In genomic region chr7:36949711-36950600, GRCh38 we compare ENCODE assay signal across 9 cellular contexts.
DNase-seq lines count a peak whose midpoint lies in the region; ATAC-seq lines count a peak whose summit lies in the region.
"Had no signal": no experiment of that assay in that cellular context is flagged by ENCODE, and none has a peak within 500 bp of the region (broad histone marks: within the 10 kb centered on the region; RNA-seq: fewer than 3 reads in every experiment).

No MANE protein-coding gene starts in this region.

- peaks cover 4% of the 10 kb centered on the region for H3K4me1 Mint-ChIP-seq in activated T-cell treated with anti-CD3 and anti-CD28 coated beads, Interleukin-2, amount 50 U/mL, for 24 hours (ENCODE audit: low read depth)
- peaks cover 19% of the 10 kb centered on the region for H3K4me1 Mint-ChIP-seq in activated T-cell treated with anti-CD3 and anti-CD28 coated beads, Interleukin-2, amount 50 U/mL, for 72 hours (ENCODE audit: low read depth)
- H3K4me1 Mint-ChIP-seq in activated naive CD8-positive, alpha-beta T cell treated with anti-CD3 and anti-CD28 coated beads, Interleukin-2, amount 50 U/mL, for 24 hours = peaks cover 3% of the 10 kb centered on the region
- peaks cover 2% of the 10 kb centered on the region for H3K4me1 Mint-ChIP-seq in T-helper 17 cell

- ATAC-seq in activated T-cell treated with anti-CD3 and anti-CD28 coated beads, Interleukin-2, amount 50 U/mL, for 72 hours (replicated peaks in 1 of 2) = no peak
- ATAC-seq in activated naive CD8-positive, alpha-beta T cell treated with anti-CD3 and anti-CD28 coated beads, Interleukin-2, amount 50 U/mL, for 24 hours = no peak
- no peak for ATAC-seq in T-helper 17 cell

- peaks cover 50% of the 10 kb centered on the region for H3K9me3 Mint-ChIP-seq in activated T-cell treated with anti-CD3 and anti-CD28 coated beads, Interleukin-2, amount 50 U/mL, for 24 hours
- peaks cover 23 to 39% of the 10 kb centered on the region in 2 donors for H3K9me3 Mint-ChIP-seq in activated T-cell treated with anti-CD3 and anti-CD28 coated beads, Interleukin-2, amount 50 U/mL, for 72 hours
- peaks cover 43% of the 10 kb centered on the region for H3K9me3 Mint-ChIP-seq in activated naive CD8-positive, alpha-beta T cell treated with anti-CD3 and anti-CD28 coated beads, Interleukin-2, amount 50 U/mL, for 24 hours

- H3K9me3 ChIP-seq in T-helper 17 cell (ENCODE audit: control insufficient read depth, low read length, poor library complexity, severe bottlenecking) = no peaks in the 10 kb centered on the region

- H3K4me3 Mint-ChIP-seq in activated T-cell treated with anti-CD3 and anti-CD28 coated beads, Interleukin-2, amount 50 U/mL, for 24 hours = no peak overlapping the region
- H3K4me3 Mint-ChIP-seq in activated T-cell treated with anti-CD3 and anti-CD28 coated beads, Interleukin-2, amount 50 U/mL, for 72 hours = no peak overlapping the region
- no peak overlapping the region for H3K4me3 Mint-ChIP-seq in activated naive CD8-positive, alpha-beta T cell treated with anti-CD3 and anti-CD28 coated beads, Interleukin-2, amount 50 U/mL, for 24 hours
- H3K4me3 Mint-ChIP-seq in T-helper 17 cell = no peak overlapping the region

- peaks cover 86% of the 10 kb centered on the region for H3K36me3 Mint-ChIP-seq in activated T-cell treated with anti-CD3 and anti-CD28 coated beads, Interleukin-2, amount 50 U/mL, for 24 hours (ENCODE audit: low read depth)
- peaks cover 43 to 45% of the 10 kb centered on the region in 2 donors for H3K36me3 Mint-ChIP-seq in activated T-cell treated with anti-CD3 and anti-CD28 coated beads, Interleukin-2, amount 50 U/mL, for 72 hours (ENCODE audit: insufficient read depth in 2 of 2)
- peaks cover 76% of the 10 kb centered on the region for H3K36me3 Mint-ChIP-seq in activated naive CD8-positive, alpha-beta T cell treated with anti-CD3 and anti-CD28 coated beads, Interleukin-2, amount 50 U/mL, for 24 hours (ENCODE audit: low read depth)
- H3K36me3 Mint-ChIP-seq in T-helper 17 cell (ENCODE audit: low read depth) = peaks cover 15% of the 10 kb centered on the region

- H3K27ac Mint-ChIP-seq in activated T-cell treated with anti-CD3 and anti-CD28 coated beads, Interleukin-2, amount 50 U/mL, for 24 hours = peak overlapping the region; percentile 23
- no peak overlapping the region for H3K27ac Mint-ChIP-seq in activated T-cell treated with anti-CD3 and anti-CD28 coated beads, Interleukin-2, amount 50 U/mL, for 72 hours
- no peak overlapping the region for H3K27ac Mint-ChIP-seq in activated naive CD8-positive, alpha-beta T cell treated with anti-CD3 and anti-CD28 coated beads, Interleukin-2, amount 50 U/mL, for 24 hours
- no peak overlapping the region for H3K27ac Mint-ChIP-seq in T-helper 17 cell

- no peaks in the 10 kb centered on the region for H3K27me3 Mint-ChIP-seq in activated T-cell treated with anti-CD3 and anti-CD28 coated beads, Interleukin-2, amount 50 U/mL, for 24 hours
- no peaks in the 10 kb centered on the region for H3K27me3 Mint-ChIP-seq in activated T-cell treated with anti-CD3 and anti-CD28 coated beads, Interleukin-2, amount 50 U/mL, for 72 hours (ENCODE audit: low read depth)
- H3K27me3 Mint-ChIP-seq in activated naive CD8-positive, alpha-beta T cell treated with anti-CD3 and anti-CD28 coated beads, Interleukin-2, amount 50 U/mL, for 24 hours = no peaks in the 10 kb centered on the region
- no peaks in the 10 kb centered on the region for H3K27me3 Mint-ChIP-seq in T-helper 17 cell

- peak overlapping the region; percentile 10 for H3K27ac ChIP-seq in temporal lobe (ENCODE audit: low read depth, low read length)

- DNase-seq in activated T-cell treated with anti-CD3 and anti-CD28 coated beads, Interleukin-2, amount 50 U/mL, for 24 hours = no peak
- no peak for DNase-seq in activated T-cell treated with anti-CD3 and anti-CD28 coated beads, Interleukin-2, amount 50 U/mL, for 72 hours
- DNase-seq in NCI-H748 (lab: John Stamatoyannopoulos, UW; ENCODE audit: unreplicated experiment) (peak; percentile 74), globus pallidus (ENCODE audit: low spot score) (peak; percentile 35), T-helper 17 cell (no peak)
- no peak for DNase-seq in activated naive CD8-positive, alpha-beta T cell treated with anti-CD3 and anti-CD28 coated beads, Interleukin-2, amount 50 U/mL, for 24 hours
- no peak for DNase-seq in activated effector memory CD4-positive, alpha-beta T cell treated with Interleukin-2 at 50 U/mL for 16 hours
- DNase-seq: stimulated activated CD4-positive, alpha-beta T cell treated with anti-CD3 and anti-CD28 coated beads, Interleukin-15, amount 100 ng/mL, for 24 hours had no signal

Comparison
In these comparisons a context has a peak if more than half of its experiments do, and no peak if none do; other contexts are left out.
1. DNase-seq: peak in NCI-H748 (single experiment) and globus pallidus (single experiment); none in activated T-cell treated with anti-CD3 and anti-CD28 coated beads, Interleukin-2, amount 50 U/mL, for 24 hours (single experiment), activated T-cell treated with anti-CD3 and anti-CD28 coated beads, Interleukin-2, amount 50 U/mL, for 72 hours (0 of 2), activated naive CD8-positive, alpha-beta T cell treated with anti-CD3 and anti-CD28 coated beads, Interleukin-2, amount 50 U/mL, for 24 hours (single experiment), activated effector memory CD4-positive, alpha-beta T cell treated with Interleukin-2 at 50 U/mL for 16 hours (single experiment) and T-helper 17 cell (0 of 3).